In genomic region chr10:71391701-71392100, GRCh38 we compare ENCODE assay signal across 16 cellular contexts. TPM values are rescaled to one million over a fixed set of nuclear protein-coding genes. Genes with fewer than 3 reads are reported as not detected.
A peak's percentile ranks its signal among the peaks of the same experiment; 100 is the strongest.
DNase-seq lines count a peak whose midpoint lies in the region; ATAC-seq and TF ChIP-seq lines count a peak whose summit lies in the region.
"Had no signal": no experiment of that assay in that cellular context is flagged by ENCODE, and none has a peak within 500 bp of the region (broad histone marks: within the 10 kb centered on the region; RNA-seq: fewer than 3 reads in every experiment).

No MANE protein-coding gene starts in this region.

- H3K4me1 ChIP-seq in right atrium auricular region = no peaks in the 10 kb centered on the region
- peaks cover 0 to 5% (median 0%) of the 10 kb centered on the region in 12 donors for H3K4me1 ChIP-seq in heart left ventricle
- no peaks in the 10 kb centered on the region for H3K4me1 ChIP-seq in endodermal cell (ENCODE audit: control insufficient read depth, insufficient read depth, low read length)
- no peaks in the 10 kb centered on the region for H3K4me1 ChIP-seq in osteoblast (ENCODE audit: insufficient read depth, low read length)
- H3K4me1 ChIP-seq: BE2C had no signal

- no peak for ATAC-seq in heart left ventricle
- ATAC-seq: GM12878, PC-3 had no signal

- H3K27me3 ChIP-seq in right atrium auricular region (no peaks in the 10 kb centered on the region), heart left ventricle (peaks cover 0 to 25% (median 0%) of the 10 kb centered on the region in 9 donors), endodermal cell (ENCODE audit: control insufficient read depth, insufficient read depth, low read length, poor library complexity, severe bottlenecking) (peaks cover 38% of the 10 kb centered on the region), osteoblast (ENCODE audit: insufficient read depth, low read length) (peaks cover 77% of the 10 kb centered on the region)
- H3K27me3 ChIP-seq: BE2C had no signal

- H3K9me3 Mint-ChIP-seq in endodermal cell = no peaks in the 10 kb centered on the region

- H4K20me1 ChIP-seq in osteoblast (ENCODE audit: insufficient read depth, low read length) = no peaks in the 10 kb centered on the region

- no peaks in the 10 kb centered on the region for H3K9me3 ChIP-seq in right atrium auricular region
- H3K9me3 ChIP-seq in heart left ventricle = no peaks in the 10 kb centered on the region
- H3K9me3 ChIP-seq in endodermal cell (ENCODE audit: control insufficient read depth, low read length) = no peaks in the 10 kb centered on the region
- no peaks in the 10 kb centered on the region for H3K9me3 ChIP-seq in osteoblast (ENCODE audit: low read depth, low read length)
- H3K9me3 ChIP-seq: BE2C had no signal

- H3K9ac ChIP-seq in endodermal cell (ENCODE audit: extremely low read depth, low read length, poor library complexity, severe bottlenecking) = no peak overlapping the region
- H3K9ac ChIP-seq: GM23248 had no signal

- no peak overlapping the region for H3K4me2 ChIP-seq in osteoblast (ENCODE audit: insufficient read depth, low read length)

- H3K27ac ChIP-seq in right atrium auricular region = no peak overlapping the region
- no peak overlapping the region for H3K27ac ChIP-seq in heart left ventricle
- H3K27ac ChIP-seq in caudate nucleus (ENCODE audit: low read depth, low read length) = peak overlapping the region; percentile 12
- H3K27ac ChIP-seq in endodermal cell (ENCODE audit: low read depth, low read length) = no peak overlapping the region
- no peak overlapping the region for H3K27ac ChIP-seq in osteoblast (ENCODE audit: low read depth, low read length)
- H3K27ac ChIP-seq: GM23248 had no signal

- H3K27ac Mint-ChIP-seq in endodermal cell = no peak overlapping the region

- peaks cover 2% of the 10 kb centered on the region for H3K4me1 Mint-ChIP-seq in endodermal cell

- intact Hi-C loops in heart left ventricle (cut with DNase I) = loop anchor here in 6 of 10 donors (5.0 to 10.0 kb wide), 7 partner anchors 93 to 423 kb away; no protein-coding TSS in a partner anchor

- 75 to 88% (median 82%) methylated on average over 5 of the region's 5 CpGs for WGBS in heart left ventricle, 4 donors
- 87 to 94% methylated on average over 2 to 5 of the region's 5 CpGs for WGBS in endodermal cell (ENCODE audit: insufficient coverage in 1 of 2, insufficient read length in 1 of 2), 2 experiments

- TF ChIP-seq CTCF in right atrium auricular region (IDR thresholded peaks at IDR 0.05) = no peak
- TF ChIP-seq CTCF in heart left ventricle (IDR thresholded peaks at IDR 0.05) = no peak
- no peak for TF ChIP-seq CTCF in endodermal cell (conservative IDR thresholded peaks at IDR 0.05)
- no peak for TF ChIP-seq CTCF in osteoblast (IDR thresholded peaks at IDR 0.05; ENCODE audit: extremely low read depth, low read depth, low read length)

- H3K4me3 Mint-ChIP-seq in endodermal cell = no peak overlapping the region
- H3K4me3 Mint-ChIP-seq: CD4-positive, CD25-positive, alpha-beta regulatory T cell had no signal

- no peaks in the 10 kb centered on the region for H3K36me3 ChIP-seq in right atrium auricular region
- H3K36me3 ChIP-seq in heart left ventricle = no peaks in the 10 kb centered on the region
- H3K36me3 ChIP-seq in endodermal cell (ENCODE audit: control insufficient read depth, insufficient read depth, low read length) = no peaks in the 10 kb centered on the region
- no peaks in the 10 kb centered on the region for H3K36me3 ChIP-seq in osteoblast (ENCODE audit: insufficient read depth, low read length)
- H3K36me3 ChIP-seq: BE2C had no signal

- peaks cover 46% of the 10 kb centered on the region for H3K27me3 Mint-ChIP-seq in endodermal cell (ENCODE audit: insufficient read depth)

- H3K79me2 ChIP-seq in osteoblast (ENCODE audit: insufficient read depth, low read length) = no peaks in the 10 kb centered on the region

- H3K4me3 ChIP-seq in right atrium auricular region (no peak overlapping the region), heart left ventricle (no peak overlapping the region), endodermal cell (ENCODE audit: low read length) (no peak overlapping the region), osteoblast (ENCODE audit: insufficient read depth, low read length) (no peak overlapping the region)
- H3K4me3 ChIP-seq: GM12878, GM23248 had no signal

- H3K36me3 Mint-ChIP-seq in endodermal cell (ENCODE audit: low read depth) = no peaks in the 10 kb centered on the region
- H3K36me3 Mint-ChIP-seq: CD4-positive, CD25-positive, alpha-beta regulatory T cell had no signal

- DNase-seq in right atrium auricular region (ENCODE audit: low spot score) (peak; percentile 36), heart left ventricle (no peak), caudate nucleus (lab: John Stamatoyannopoulos, UW) (peak in 4 of 61 donors; percentile 12 to 93 (median 30)), endodermal cell (peak; percentile 2), ureter (ENCODE audit: low spot score) (peak; percentile 20), NCI-H345 treated with DMSO at 0.1 percent for 48 hours (lab: John Stamatoyannopoulos, UW; ENCODE audit: unreplicated experiment) (no peak), NCI-H524 (lab: John Stamatoyannopoulos, UW) (no peak), osteoblast (ENCODE audit: insufficient read length, low spot score, missing footprints) (no peak)
- DNase-seq: BE2C; CD4-positive, CD25-positive, alpha-beta regulatory T cell; COR-L47; GM23248; NCI-H1105; NCI-H524 treated with DMSO at 0.1 percent for 48 hours; PC-3 had no signal

- TF ChIP-seq POLR2A in heart left ventricle (IDR thresholded peaks at IDR 0.05) = no peak

- H2AFZ ChIP-seq in osteoblast (ENCODE audit: low read length) = no peak overlapping the region
- H2AFZ ChIP-seq: GM23248 had no signal

RNA-seq across cellular contexts. Expression of gene CDH23, which starts 5.0 kb away (rescaled TPM):
- total RNA-seq in right atrium auricular region = 1 to 10 TPM; 3.9 to 4.4 TPM
- 1 to 10 TPM; 1.2 to 8.6 (median 4.5) TPM for total RNA-seq in heart left ventricle
- polyA plus RNA-seq in heart left ventricle = 1 to 10 TPM; 1.9 to 3.3 TPM
- 1 to 10 TPM; 2.1 to 4.2 TPM for total RNA-seq in endodermal cell
- 9.2 TPM for polyA plus RNA-seq in endodermal cell (2013, experiment 1 of 2)
- polyA plus RNA-seq in endodermal cell (2013, experiment 2 of 2) = 10.8 TPM
- total RNA-seq in ureter = 79.3 TPM
- under 0.01 and 0.36 TPM in 2 replicates for total RNA-seq in osteoblast
- total RNA-seq: GM23248, PC-3 had no signal

Comparison
In these comparisons a context has a peak if more than half of its experiments do, and no peak if none do; other contexts are left out.
1. DNase-seq: peak in right atrium auricular region (single experiment), endodermal cell (single experiment) and ureter (single experiment); none in heart left ventricle (0 of 5), NCI-H345 treated with DMSO at 0.1 percent for 48 hours (single experiment), NCI-H524 (0 of 2) and osteoblast (single experiment).